21 cellular contexts compared by ENCODE assay signal in the genomic region with DNA sequence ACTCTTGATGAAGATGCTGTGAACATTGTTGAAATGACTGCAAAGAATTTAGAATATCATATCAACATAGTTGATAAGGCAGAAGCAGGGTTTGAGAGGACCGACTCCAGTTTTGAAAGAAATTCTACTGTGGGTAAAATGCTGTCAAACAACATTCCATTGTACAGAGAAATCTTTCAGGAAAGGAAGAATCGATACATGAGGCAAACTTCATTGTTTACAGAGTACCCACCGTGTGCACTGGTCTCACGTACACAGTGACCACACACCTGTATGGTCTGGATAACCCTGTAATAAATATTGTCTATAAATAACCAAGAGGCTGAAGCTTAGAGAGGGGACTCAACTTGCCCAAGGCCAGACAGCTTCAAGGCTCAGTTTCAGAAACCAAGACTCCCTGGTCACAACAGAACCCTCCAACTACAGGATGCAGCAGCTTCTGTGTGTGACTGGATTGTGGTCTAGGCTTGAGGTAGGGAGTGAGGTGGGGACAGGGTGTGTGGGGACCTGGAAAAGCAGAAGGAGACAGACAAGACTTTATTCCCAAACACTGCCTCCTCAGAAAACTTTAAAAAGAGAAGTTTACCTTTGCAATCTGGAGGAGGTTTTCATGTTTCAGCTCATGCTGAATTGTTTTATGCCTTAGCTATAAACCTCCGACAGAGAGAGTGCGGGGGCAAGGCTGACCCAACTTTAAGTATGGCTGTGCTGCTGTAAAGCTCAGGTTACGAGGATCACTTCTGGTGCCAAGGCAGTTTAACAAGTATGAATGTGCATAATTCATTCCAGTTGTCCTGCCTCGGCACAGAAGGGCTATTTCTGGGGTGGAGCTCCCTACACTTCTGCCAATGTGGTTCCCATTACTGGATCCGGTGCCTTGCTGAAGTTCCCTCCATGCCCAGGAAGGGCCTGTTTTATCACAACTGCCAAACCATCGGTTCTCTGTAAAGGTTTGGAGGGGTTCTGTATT.
DNase-seq lines count a peak whose midpoint lies in the region; ATAC-seq, FAIRE-seq and TF ChIP-seq lines count a peak whose summit lies in the region.
"Had no signal": no experiment of that assay in that cellular context is flagged by ENCODE, and none has a peak within 500 bp of the region (broad histone marks: within the 10 kb centered on the region; RNA-seq: fewer than 3 reads in every experiment).

No MANE protein-coding gene starts in this region.

- no peak overlapping the region for H2BK5ac ChIP-seq in mesenchymal stem cell (ENCODE audit: low read depth, low read length, poor library complexity, severe bottlenecking)

- H3K36me3 ChIP-seq in mammary epithelial cell (ENCODE audit: insufficient read depth, low read length) (no peaks in the 10 kb centered on the region), bronchial epithelial cell (ENCODE audit: control insufficient read depth, insufficient read depth, low read length) (no peaks in the 10 kb centered on the region), mesenchymal stem cell (ENCODE audit: control insufficient read depth in 1 of 2, insufficient read depth in 2 of 2, low read depth in 1 of 2, low read length in 2 of 2) (no peaks in the 10 kb centered on the region), uterus (no peaks in the 10 kb centered on the region), tibial nerve (no peaks in the 10 kb centered on the region)
- H3K36me3 ChIP-seq: colonic mucosa had no signal

- H2BK15ac ChIP-seq in mesenchymal stem cell (ENCODE audit: low read depth, poor library complexity, severe bottlenecking), result peak overlapping the region; percentile 82

- no peak overlapping the region for H2BK12ac ChIP-seq in mesenchymal stem cell (ENCODE audit: low read length in 2 of 2)

- dilution Hi-C loops in mammary epithelial cell (cut with HindIII; ENCODE audit: low sequenced_read_pairs), result no loop called here

- DNase-seq in mammary epithelial cell (peak; percentile 6), MCF 10A (ENCODE audit: unreplicated experiment) (no peak), bronchial epithelial cell (ENCODE audit: low read depth) (peak; percentile 40), mesenchymal stem cell (no peak), uterus (peak; percentile 26 to 71), CD14-positive monocyte (ENCODE audit: low spot score) (no peak), tibial nerve (ENCODE audit: low spot score in 2 of 2) (no peak)
- DNase-seq: activated CD4-positive, alpha-beta T cell treated with anti-CD3 and anti-CD28 coated beads for 48 hours; activated naive CD4-positive, alpha-beta T cell treated with Interleukin-2 at 50 U/mL for 16 hours; colonic mucosa; NCI-H2029; NCI-H748 treated with DMSO at 0.1 percent for 48 hours had no signal

- H3K9ac ChIP-seq in mammary epithelial cell (ENCODE audit: insufficient read depth, low read length) (no peak overlapping the region), mesenchymal stem cell (ENCODE audit: low read length) (no peak overlapping the region)

- BruUV-seq in mammary epithelial cell (replicated peaks; lab: Mats Ljungman, UMichigan) (no TSS peak), MCF 10A (replicated peaks; lab: Mats Ljungman, UMichigan) (no TSS peak)

- in situ Hi-C loops in mammary epithelial cell (cut with MboI; ENCODE audit: low sequenced_read_pairs in 2 of 2), result no loop called here

- no peak overlapping the region for H3K18ac ChIP-seq in mesenchymal stem cell (ENCODE audit: low read depth in 1 of 2, low read length in 2 of 2)

- H3K9me3 ChIP-seq in mammary epithelial cell (replicated peaks; ENCODE audit: insufficient read depth, low read length) (no peaks in the 10 kb centered on the region), mesenchymal stem cell (ENCODE audit: control insufficient read depth, low read length) (peaks cover 10% of the 10 kb centered on the region), uterus (no peaks in the 10 kb centered on the region), tibial nerve (peaks cover 0 to 5% (median 0%) of the 10 kb centered on the region in 4 donors)
- H3K9me3 ChIP-seq: colonic mucosa had no signal

- CTCF ChIA-PET in mammary epithelial cell (lab: Charles Lee; ENCODE audit: low non-redundant PET), result interaction anchor here (0.9 kb wide), 1 partner anchor 156 kb away, joined by 4 read pairs; no protein-coding TSS in a partner anchor
- CTCF ChIA-PET in MCF 10A (lab: Yijun Ruan, JAX), result interaction anchor here (0.6 to 1.3 kb wide), 2 partner anchors 13 to 21 kb away, joined by 3 to 7 read pairs; no protein-coding TSS in a partner anchor

- 55% methylated on average over 10 of the region's 10 CpGs for WGBS in mammary epithelial cell (ENCODE audit: low coverage, missing lambda C conversion rate)
- 86% methylated on average over 7 of the region's 10 CpGs for WGBS in mesenchymal stem cell
- 67 to 74% methylated on average over 10 of the region's 10 CpGs for WGBS in tibial nerve, 2 donors

- H3K27ac Mint-ChIP-seq in MCF 10A (ENCODE audit: low read depth, unreplicated experiment) (no peak overlapping the region), CD14-positive monocyte (no peak overlapping the region)
- H3K27ac Mint-ChIP-seq: GM23338; memory B cell; stimulated activated naive CD8-positive, alpha-beta T cell treated with anti-CD3 and anti-CD28 coated beads, Interleukin-15, Interleukin-2, amounts not matched to agents 100 ng/mL and 50 ng/mL, for 24 hours had no signal

- no peak overlapping the region for H3K4me2 ChIP-seq in mammary epithelial cell (ENCODE audit: insufficient read depth, low read depth, low read length)
- no peak overlapping the region for H3K4me2 ChIP-seq in mesenchymal stem cell (ENCODE audit: low read length, poor library complexity, severe bottlenecking)
- H3K4me2 ChIP-seq: GM23338 had no signal

- intact Hi-C loops in mammary epithelial cell (cut with micrococcal nuclease), result no loop called here
- intact Hi-C loops in MCF 10A (cut with micrococcal nuclease), result no loop called here
- intact Hi-C loops in uterus (cut with DNase I; ENCODE audit: low total_unique reads), result no loop called here
- intact Hi-C loops in CD14-positive monocyte (cut with micrococcal nuclease), result no loop called here

- H3K9me3 Mint-ChIP-seq in MCF 10A (ENCODE audit: unreplicated experiment), result peaks cover 6% of the 10 kb centered on the region
- H3K9me3 Mint-ChIP-seq in CD14-positive monocyte, result peaks cover 0 to 5% (median 0%) of the 10 kb centered on the region in 7 donors
- H3K9me3 Mint-ChIP-seq: GM23338; memory B cell; stimulated activated naive CD8-positive, alpha-beta T cell treated with anti-CD3 and anti-CD28 coated beads, Interleukin-15, Interleukin-2, amounts not matched to agents 100 ng/mL and 50 ng/mL, for 24 hours had no signal

- no peaks in the 10 kb centered on the region for H3K27me3 ChIP-seq in mammary epithelial cell (ENCODE audit: insufficient read depth, low read length)
- no peaks in the 10 kb centered on the region for H3K27me3 ChIP-seq in bronchial epithelial cell (ENCODE audit: control insufficient read depth, insufficient read depth, low read length)
- H3K27me3 ChIP-seq in mesenchymal stem cell (ENCODE audit: control insufficient read depth in 1 of 2, insufficient read depth in 1 of 2, low read length in 2 of 2), result peaks cover 0 to 12% of the 10 kb centered on the region in 2 experiments
- H3K27me3 ChIP-seq in uterus, result no peaks in the 10 kb centered on the region
- no peaks in the 10 kb centered on the region for H3K27me3 ChIP-seq in tibial nerve
- H3K27me3 ChIP-seq: colonic mucosa had no signal

- no peaks in the 10 kb centered on the region for H3K79me2 ChIP-seq in mammary epithelial cell (ENCODE audit: insufficient read depth, low read length)

- no peak overlapping the region for H2AK5ac ChIP-seq in mesenchymal stem cell (ENCODE audit: low read length, severe bottlenecking)

- no peaks in the 10 kb centered on the region for H3K27me3 Mint-ChIP-seq in MCF 10A (ENCODE audit: insufficient read depth, unreplicated experiment)
- peaks cover 26 to 53% (median 44%) of the 10 kb centered on the region in 3 donors for H3K27me3 Mint-ChIP-seq in CD14-positive monocyte (ENCODE audit: low read depth in 3 of 3)

- H3K4me3 ChIP-seq in mammary epithelial cell (replicated peaks in 1 of 3; ENCODE audit: insufficient read depth in 1 of 3, low read depth in 2 of 3, low read length in 3 of 3) (no peak overlapping the region), bronchial epithelial cell (ENCODE audit: low read depth, low read length) (no peak overlapping the region), mesenchymal stem cell (ENCODE audit: insufficient read depth in 1 of 2, low read depth in 1 of 2, low read length in 2 of 2) (no peak overlapping the region), uterus (no peak overlapping the region), tibial nerve (no peak overlapping the region)
- H3K4me3 ChIP-seq: colonic mucosa, GM23338 had no signal

- no peak for ATAC-seq in GM19351 (IDR thresholded peaks at IDR 0.05; ENCODE audit: unreplicated experiment)
- ATAC-seq: GM23338, Panc1 had no signal

- no peak for FAIRE-seq in bronchial epithelial cell (lab: Jason Lieb, UNC)
- FAIRE-seq: astrocyte, GM12891 had no signal

- H2AFZ ChIP-seq in mammary epithelial cell (ENCODE audit: low read depth, low read length) (no peak overlapping the region), mesenchymal stem cell (ENCODE audit: low read depth, low read length) (no peak overlapping the region)
- H2AFZ ChIP-seq: GM23338 had no signal

- H3K23ac ChIP-seq in mesenchymal stem cell (ENCODE audit: low read length in 2 of 2), result no peak overlapping the region

- TF ChIP-seq POLR2A in uterus (IDR thresholded peaks at IDR 0.05) (no peak), tibial nerve (IDR thresholded peaks at IDR 0.05) (no peak)

- no peak overlapping the region for H4K8ac ChIP-seq in mesenchymal stem cell (ENCODE audit: low read length)

- no peak overlapping the region for H2BK120ac ChIP-seq in mesenchymal stem cell (ENCODE audit: low read depth, low read length)

- H3K36me3 Mint-ChIP-seq in MCF 10A (ENCODE audit: insufficient read depth, unreplicated experiment) (no peaks in the 10 kb centered on the region), CD14-positive monocyte (no peaks in the 10 kb centered on the region)
- H3K36me3 Mint-ChIP-seq: memory B cell had no signal

- H3K27ac ChIP-seq in mammary epithelial cell (ENCODE audit: insufficient read depth, low read depth, low read length) (no peak overlapping the region), mesenchymal stem cell (ENCODE audit: low read length, poor library complexity, severe bottlenecking) (no peak overlapping the region), uterus (no peak overlapping the region), tibial nerve (no peak overlapping the region)
- H3K27ac ChIP-seq: colonic mucosa, epithelial cell of prostate had no signal

- TF ChIP-seq EP300 in tibial nerve (IDR thresholded peaks at IDR 0.05), result no peak

- no peak overlapping the region for H3K4ac ChIP-seq in mesenchymal stem cell (ENCODE audit: low read depth in 1 of 2, low read length in 2 of 2)

- no peak overlapping the region for H3K14ac ChIP-seq in mesenchymal stem cell (ENCODE audit: low read length in 2 of 2)

- peaks cover 6% of the 10 kb centered on the region for H3K4me1 ChIP-seq in mammary epithelial cell (ENCODE audit: insufficient read depth, low read length)
- H3K4me1 ChIP-seq in mesenchymal stem cell (ENCODE audit: control insufficient read depth, insufficient read depth, low read depth, low read length), result no peaks in the 10 kb centered on the region
- peaks cover 0 to 4% of the 10 kb centered on the region in 2 donors for H3K4me1 ChIP-seq in uterus
- no peaks in the 10 kb centered on the region for H3K4me1 ChIP-seq in tibial nerve
- H3K4me1 ChIP-seq: colonic mucosa had no signal

- no peaks in the 10 kb centered on the region for H4K20me1 ChIP-seq in mammary epithelial cell (ENCODE audit: insufficient read depth, low read length)

- H3K4me1 Mint-ChIP-seq in MCF 10A (ENCODE audit: insufficient read depth, unreplicated experiment), result no peaks in the 10 kb centered on the region
- H3K4me1 Mint-ChIP-seq in CD14-positive monocyte, result no peaks in the 10 kb centered on the region
- H3K4me1 Mint-ChIP-seq: memory B cell had no signal

- no peak for TF ChIP-seq CTCF in mammary epithelial cell (conservative IDR thresholded peaks at IDR 0.05 in 1 of 2, IDR thresholded peaks at IDR 0.05 in 1 of 2; ENCODE audit: extremely low read depth in 1 of 2, insufficient read depth in 1 of 2, low read depth in 1 of 2, low read length in 2 of 2)
- TF ChIP-seq CTCF in MCF 10A (IDR thresholded peaks at IDR 0.05; ENCODE audit: unreplicated experiment), result no peak
- TF ChIP-seq CTCF in bronchial epithelial cell (IDR thresholded peaks at IDR 0.05; ENCODE audit: insufficient read depth, low read length, severe bottlenecking), result no peak
- TF ChIP-seq CTCF in uterus (IDR thresholded peaks at IDR 0.05), result no peak
- no peak for TF ChIP-seq CTCF in CD14-positive monocyte (IDR thresholded peaks at IDR 0.05)
- TF ChIP-seq CTCF in tibial nerve (IDR thresholded peaks at IDR 0.05), result no peak

- H3K79me1 ChIP-seq in mesenchymal stem cell (replicated peaks; ENCODE audit: low read length, poor library complexity, severe bottlenecking), result no peaks in the 10 kb centered on the region

- POLR2A ChIA-PET in MCF 10A (lab: Yijun Ruan, JAX), result interaction anchor here (0.7 to 0.9 kb wide), 2 partner anchors 11 to 40 kb away, joined by 3 read pairs; no protein-coding TSS in a partner anchor

- H4K91ac ChIP-seq in mesenchymal stem cell (ENCODE audit: low read length), result no peak overlapping the region

- H3K4me3 Mint-ChIP-seq in MCF 10A (ENCODE audit: unreplicated experiment) (no peak overlapping the region), CD14-positive monocyte (no peak overlapping the region)
- H3K4me3 Mint-ChIP-seq: GM23338; memory B cell; neural crest cell; stimulated activated naive CD8-positive, alpha-beta T cell treated with anti-CD3 and anti-CD28 coated beads, Interleukin-15, Interleukin-2, amounts not matched to agents 100 ng/mL and 50 ng/mL, for 24 hours had no signal

Comparison
In these comparisons a context has a peak if more than half of its experiments do, and no peak if none do; other contexts are left out.
1. DNase-seq: peak in mammary epithelial cell (single experiment), bronchial epithelial cell (single experiment) and uterus (2 of 2); none in MCF 10A (single experiment), mesenchymal stem cell (single experiment), CD14-positive monocyte (single experiment) and tibial nerve (0 of 2).